Comparison of ENCODE assay signal across 19 cellular contexts in the genomic region with DNA sequence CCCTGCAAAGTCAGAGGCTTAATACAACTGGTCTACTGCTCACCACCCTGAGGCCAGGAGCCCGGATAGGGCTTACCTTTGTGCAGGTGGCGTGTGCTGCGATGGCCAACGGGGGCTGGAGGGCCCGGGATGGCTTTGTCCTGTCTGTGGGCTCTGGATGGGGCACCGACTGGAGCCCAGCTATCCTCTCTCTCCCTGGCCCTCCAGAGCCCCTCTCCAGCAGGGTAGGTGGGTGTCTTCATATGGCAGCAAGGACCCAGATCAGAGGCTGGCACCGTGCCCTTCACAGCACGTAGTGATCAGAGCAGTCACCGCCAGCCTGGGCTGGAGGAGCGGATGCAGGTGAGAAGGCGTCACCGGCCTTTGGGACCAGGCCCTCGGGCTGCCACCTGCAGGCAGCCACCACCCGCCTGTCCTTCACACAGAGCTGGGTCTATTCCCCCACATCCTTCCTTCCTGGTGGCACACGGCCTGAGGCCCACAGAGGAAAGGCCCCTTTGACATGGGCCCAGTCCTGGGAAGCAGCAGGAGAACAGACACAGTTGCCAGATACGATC.
DNase-seq lines count a peak whose midpoint lies in the region; ATAC-seq, FAIRE-seq and TF ChIP-seq lines count a peak whose summit lies in the region.
"Had no signal": no experiment of that assay in that cellular context is flagged by ENCODE, and none has a peak within 500 bp of the region (broad histone marks: within the 10 kb centered on the region; RNA-seq: fewer than 3 reads in every experiment).

No MANE protein-coding gene starts in this region.

- TF ChIP-seq CTCF in HepG2 (CRISPR knock-in tag; IDR thresholded peaks at IDR 0.05) (no peak), right lobe of liver (IDR thresholded peaks at IDR 0.05) (no peak), WTC11 (IDR thresholded peaks at IDR 0.05) (no peak), nephron progenitor cell (IDR thresholded peaks at IDR 0.05) (no peak), Peyer's patch (IDR thresholded peaks at IDR 0.05) (no peak)

- peak; percentile 18 for ATAC-seq in HepG2
- ATAC-seq in right lobe of liver, result no peak
- peak; percentile 33; the same call in 1 of the 2 replicates for ATAC-seq in WTC11
- no peak for ATAC-seq in HG03457 (IDR thresholded peaks at IDR 0.05; ENCODE audit: unreplicated experiment)

- DNase-seq in HepG2 (ENCODE audit: low spot score) (no peak), right lobe of liver (no peak), WTC11 (ENCODE audit: low spot score) (no peak), nephron progenitor cell (no peak), Peyer's patch (no peak), HTR-8/SVneo (ENCODE audit: insufficient read length, low spot score) (no peak), HEK293T (ENCODE audit: extremely low spot score) (no peak)
- DNase-seq: AML-193, DMS53, Kasumi-1, NCI-H1417, NCI-H1694 treated with DMSO at 0.1 percent for 48 hours, NCI-H446, NCI-H526, SHP77 had no signal

- H3K27ac Mint-ChIP-seq in WTC11 (no peak overlapping the region), nephron progenitor cell (peak overlapping the region; percentile 99)

- FAIRE-seq in HepG2 (lab: Jason Lieb, UNC) (no peak), HTR-8/SVneo (lab: Jason Lieb, UNC) (no peak)
- FAIRE-seq: D721Med, GM19239, H54 had no signal

- H3K4me3 ChIP-seq in HepG2 (replicated peaks in 1 of 3; ENCODE audit: insufficient read depth in 1 of 3, low read depth in 2 of 3, low read length in 3 of 3) (no peak overlapping the region), right lobe of liver (no peak overlapping the region), Peyer's patch (no peak overlapping the region)

- no peak overlapping the region for H2AFZ ChIP-seq in HepG2 (ENCODE audit: low read length)

- H3K27me3 ChIP-seq in HepG2 (ENCODE audit: control insufficient read depth in 1 of 2, insufficient read depth in 2 of 2, low read length in 2 of 2) (no peaks in the 10 kb centered on the region), right lobe of liver (no peaks in the 10 kb centered on the region), Peyer's patch (no peaks in the 10 kb centered on the region)

- no peaks in the 10 kb centered on the region for H3K9me3 ChIP-seq in HepG2 (ENCODE audit: low read length)
- H3K9me3 ChIP-seq in right lobe of liver, result no peaks in the 10 kb centered on the region
- no peaks in the 10 kb centered on the region for H3K9me3 ChIP-seq in Peyer's patch

- H3K4me1 ChIP-seq in HepG2 (ENCODE audit: insufficient read depth, low read length) (no peaks in the 10 kb centered on the region), right lobe of liver (no peaks in the 10 kb centered on the region), Peyer's patch (no peaks in the 10 kb centered on the region)

- in situ Hi-C loops in HepG2 (cut with HindIII; ENCODE audit: extremely low pct_ligation_motif_present, low pct_unique_long_range_greater_than_20kb), result no loop called here

- H4K20me1 ChIP-seq in HepG2 (ENCODE audit: insufficient read depth, low read length), result no peaks in the 10 kb centered on the region

- no TSS peak for BruUV-seq in HepG2 (replicated peaks; lab: Mats Ljungman, UMichigan)

- POLR2A ChIA-PET in HepG2 (lab: Yijun Ruan, JAX), result no interaction called here
- POLR2A ChIA-PET in WTC11 (lab: Charles Lee), result no interaction called here
- POLR2A ChIA-PET in HEK293T (lab: Yijun Ruan, JAX), result no interaction called here

- WGBS in HepG2 (ENCODE audit: low lambda C conversion rate), result 68% methylated on average over 13 of the region's 16 CpGs
- WGBS in right lobe of liver (ENCODE audit: insufficient coverage, low coverage, low lambda C conversion rate, missing lambda C conversion rate), result 84% methylated on average over 5 of the region's 16 CpGs

- TF ChIP-seq RAD21 in HepG2 (CRISPR knock-in tag; IDR thresholded peaks at IDR 0.05), result no peak

- H3K9ac ChIP-seq in HepG2 (ENCODE audit: insufficient read depth, low read depth, low read length), result no peak overlapping the region

- H3K36me3 ChIP-seq in HepG2 (replicated peaks in 1 of 2; ENCODE audit: control insufficient read depth in 1 of 2, insufficient read depth in 2 of 2, low read length in 2 of 2) (no peaks in the 10 kb centered on the region), right lobe of liver (no peaks in the 10 kb centered on the region), Peyer's patch (no peaks in the 10 kb centered on the region)

- peaks cover under 1% of the 10 kb centered on the region for H3K9me3 Mint-ChIP-seq in WTC11
- H3K9me3 Mint-ChIP-seq in nephron progenitor cell, result peaks cover 5% of the 10 kb centered on the region

- TF ChIP-seq POLR2A in HepG2 (IDR thresholded peaks at IDR 0.05; ENCODE audit: insufficient read depth in 1 of 2, low read depth in 2 of 2, low read length in 2 of 2) (no peak), right lobe of liver (IDR thresholded peaks at IDR 0.05) (no peak), Peyer's patch (IDR thresholded peaks at IDR 0.05) (no peak)

- H3K36me3 Mint-ChIP-seq in WTC11 (peaks cover 4% of the 10 kb centered on the region), nephron progenitor cell (ENCODE audit: low read depth) (peaks cover 8% of the 10 kb centered on the region)

- CTCF ChIA-PET in HepG2 (lab: Yijun Ruan, JAX; ENCODE audit: low intra/inter-chr PET ratio, low total read pairs) (no interaction called here), WTC11 (lab: Charles Lee) (interaction anchor here (1.3 kb wide), 1 partner anchor 145 kb away, joined by 3 read pairs; no protein-coding TSS in a partner anchor), HEK293T (lab: Yijun Ruan, JAX) (no interaction called here)

- no peaks in the 10 kb centered on the region for H3K79me2 ChIP-seq in HepG2 (ENCODE audit: insufficient read depth, low read length)

- no peak overlapping the region for H3K4me2 ChIP-seq in HepG2 (ENCODE audit: low read depth, low read length)

- TF ChIP-seq EP300 in HepG2 (IDR thresholded peaks at IDR 0.05; ENCODE audit: low read depth in 2 of 2, low read length in 2 of 2) (no peak), HepG2 (CRISPR knock-in tag; IDR thresholded peaks at IDR 0.05; ENCODE audit: borderline replicate concordance) (no peak)

- H3K27ac ChIP-seq in HepG2 (ENCODE audit: extremely low read length, insufficient read depth, low read length), result no peak overlapping the region
- H3K27ac ChIP-seq in right lobe of liver, result no peak overlapping the region
- H3K27ac ChIP-seq in Peyer's patch, result no peak overlapping the region

- H3K27me3 Mint-ChIP-seq in WTC11 (ENCODE audit: low read depth) (no peaks in the 10 kb centered on the region), nephron progenitor cell (ENCODE audit: low read depth, poor library complexity) (peaks cover 3% of the 10 kb centered on the region)

- H3K4me1 Mint-ChIP-seq in WTC11, result peaks cover 2% of the 10 kb centered on the region; the same call in 1 of the 2 replicates
- H3K4me1 Mint-ChIP-seq in nephron progenitor cell, result peaks cover 57% of the 10 kb centered on the region

- intact Hi-C loops in HepG2 (cut with micrococcal nuclease; ENCODE audit: unreplicated experiment) (no loop called here), right lobe of liver (cut with DNase I) (no loop called here)

- H3K4me3 Mint-ChIP-seq in WTC11 (no peak overlapping the region), nephron progenitor cell (no peak overlapping the region)

TF ChIP-seq in HepG2, 621 proteins besides CTCF, POLR2A, EP300 and RAD21:
- peak; percentile 4 for TF ChIP-seq AGO2 (optimal IDR thresholded peaks at IDR 0.05; ENCODE audit: low read depth, low read length)
- TF ChIP-seq ZNF572 (CRISPR knock-in tag; IDR thresholded peaks at IDR 0.05), result no peak

TF ChIP-seq in HEK293T, 16 proteins besides CTCF, POLR2A, EP300 and RAD21:
- TF ChIP-seq FOXA1 (IDR thresholded peaks at IDR 0.05) (no peak), ARNT (IDR thresholded peaks at IDR 0.05) (no peak), ELF4 (IDR thresholded peaks at IDR 0.05) (no peak), SUZ12 (IDR thresholded peaks at IDR 0.05) (no peak), TARDBP (IDR thresholded peaks at IDR 0.05) (no peak), CTBP1 (IDR thresholded peaks at IDR 0.05; ENCODE audit: borderline replicate concordance) (no peak), HDGF (IDR thresholded peaks at IDR 0.05; ENCODE audit: borderline replicate concordance) (no peak), FOXK2 (IDR thresholded peaks at IDR 0.05) (no peak), NFRKB (IDR thresholded peaks at IDR 0.05) (no peak), L3MBTL2 (conservative IDR thresholded peaks at IDR 0.05) (no peak)

Comparison
In these comparisons a context has a peak if more than half of its experiments do, and no peak if none do; other contexts are left out.
1. ATAC-seq: peak in HepG2 (single experiment) and WTC11 (single experiment); none in right lobe of liver (0 of 4) and HG03457 (single experiment).